ENCODE assay signal across 8 cellular contexts in the genomic region with DNA sequence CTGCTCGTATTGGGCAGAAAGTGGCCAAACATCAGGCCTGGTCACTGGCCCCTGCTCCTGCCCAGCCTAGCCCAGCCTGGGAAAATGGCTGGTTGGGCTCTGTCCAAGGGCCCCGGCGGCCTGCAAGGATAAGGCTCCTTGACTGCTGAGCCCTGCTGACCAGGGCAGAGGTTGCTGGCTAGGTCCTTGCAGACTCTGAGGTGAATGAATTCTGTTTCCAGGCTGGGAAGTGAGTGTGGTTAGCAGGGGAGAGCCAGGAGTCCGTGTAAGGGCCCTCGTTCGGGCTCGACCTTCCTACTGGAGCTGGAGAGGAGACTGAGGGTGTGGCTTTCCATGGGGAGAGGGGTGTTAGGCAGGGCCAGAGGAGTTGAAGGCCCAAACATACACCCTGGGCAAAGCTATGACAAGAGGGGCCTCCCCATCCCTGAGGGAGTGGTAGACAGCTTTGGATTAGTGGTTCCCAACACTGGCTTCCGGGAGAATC. TPM values are rescaled to one million over a fixed set of nuclear protein-coding genes. Genes with fewer than 3 reads are reported as not detected.
DNase-seq lines count a peak whose midpoint lies in the region; ATAC-seq and TF ChIP-seq lines count a peak whose summit lies in the region.

No MANE protein-coding gene starts in this region.

- H3K9me3 ChIP-seq in cardiac muscle cell (ENCODE audit: low read depth): no peaks in the 10 kb centered on the region
- no peaks in the 10 kb centered on the region for H3K9me3 ChIP-seq in prostate gland

- no peak for TF ChIP-seq POLR2A in prostate gland (IDR thresholded peaks at IDR 0.05)

- 49% methylated on average over 8 of the region's 8 CpGs for WGBS in prostate gland

- ATAC-seq in HG03520 (IDR thresholded peaks at IDR 0.05; ENCODE audit: unreplicated experiment): no peak

- H3K36me3 ChIP-seq in cardiac muscle cell (no peaks in the 10 kb centered on the region), prostate gland (no peaks in the 10 kb centered on the region)

- H3K4me3 ChIP-seq in cardiac muscle cell (no peak overlapping the region), prostate gland (no peak overlapping the region)

- no peak for TF ChIP-seq CTCF in cardiac muscle cell (IDR thresholded peaks at IDR 0.05; ENCODE audit: low read depth, low read length)
- TF ChIP-seq CTCF in prostate gland (IDR thresholded peaks at IDR 0.05): no peak

- H3K27ac ChIP-seq in cardiac muscle cell (peak overlapping the region; percentile 91), prostate gland (peak overlapping the region; percentile 26 to 68)

- intact Hi-C loops in prostate gland (cut with DNase I): no loop called here

- H3K27me3 ChIP-seq in cardiac muscle cell: no peaks in the 10 kb centered on the region
- no peaks in the 10 kb centered on the region for H3K27me3 ChIP-seq in prostate gland (replicated peaks; ENCODE audit: insufficient read depth)

- DNase-seq in HCEC 1CT (peak; percentile 79), UCSD-AML1 (lab: John Stamatoyannopoulos, UW; ENCODE audit: unreplicated experiment) (peak; percentile 70), cardiac muscle cell (ENCODE audit: low read depth in 1 of 2, low spot score in 1 of 2) (peak; percentile 91 to 95), prostate gland (ENCODE audit: low spot score) (no peak), activated T-cell treated with anti-CD3 and anti-CD28 coated beads for 4 hours (no peak), cortex of kidney (lab: John Stamatoyannopoulos, UW) (no peak), KG1 (lab: John Stamatoyannopoulos, UW) (no peak)

- H3K4me1 ChIP-seq in cardiac muscle cell (ENCODE audit: low read depth): peaks cover 22% of the 10 kb centered on the region
- H3K4me1 ChIP-seq in prostate gland (replicated peaks): peaks cover 7% of the 10 kb centered on the region

RNA-seq across cellular contexts. Expression of a gene that starts 20.6 kb away (rescaled TPM):
- total RNA-seq in cardiac muscle cell: 5.0 and 5.7 TPM in 2 replicates
- polyA plus RNA-seq in cardiac muscle cell: 4.9 and 6.6 TPM in 2 replicates
- 10 to 100 TPM; 18.4 to 31.5 TPM for total RNA-seq in prostate gland

RNA-seq across cellular contexts. Expression of a gene that starts 53.3 kb away (rescaled TPM):
- total RNA-seq in cardiac muscle cell (34.2 and 49.0 TPM in 2 replicates), prostate gland (10 to 100 TPM; 47.5 to 51.5 TPM)
- polyA plus RNA-seq in cardiac muscle cell: 82.7 and 106 TPM in 2 replicates

Comparison
In these comparisons a context has a peak if more than half of its experiments do, and no peak if none do; other contexts are left out.
1. DNase-seq: peak in HCEC 1CT (single experiment), UCSD-AML1 (single experiment) and cardiac muscle cell (2 of 2); none in prostate gland (single experiment), activated T-cell treated with anti-CD3 and anti-CD28 coated beads for 4 hours (single experiment), cortex of kidney (single experiment) and KG1 (single experiment).